Comparison of ENCODE assay signal across 2 cellular contexts in the genomic region with DNA sequence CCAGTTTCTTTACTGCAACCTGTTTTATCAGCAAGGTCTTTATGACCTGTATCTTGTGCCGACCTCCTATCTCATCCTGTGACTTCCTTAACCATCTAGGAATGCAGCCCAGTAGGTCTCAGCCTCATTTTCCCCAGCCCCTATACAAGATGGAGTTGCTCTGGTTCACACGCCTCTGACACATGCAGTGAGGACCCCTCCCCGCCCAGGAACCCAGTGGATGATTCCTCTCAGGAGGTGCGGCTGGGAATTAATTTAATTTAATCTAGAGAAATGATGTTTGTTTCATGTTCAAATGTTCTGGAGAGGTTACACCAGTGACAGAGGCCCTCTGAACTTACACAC.
TF ChIP-seq lines count a peak whose summit lies in the region.

No MANE protein-coding gene starts in this region.

TF ChIP-seq in liver, 16 proteins besides CTCF, POLR2A, EP300 and RAD21:
- TF ChIP-seq HNF4A (conservative IDR thresholded peaks at IDR 0.05): no peak
- no peak for TF ChIP-seq FOXA1 (IDR thresholded peaks at IDR 0.05)
- TF ChIP-seq JUND (IDR thresholded peaks at IDR 0.05): no peak
- TF ChIP-seq NR2F2 (IDR thresholded peaks at IDR 0.05): no peak
- TF ChIP-seq FOXA2 (IDR thresholded peaks at IDR 0.05): no peak
- TF ChIP-seq, protein P1, sequence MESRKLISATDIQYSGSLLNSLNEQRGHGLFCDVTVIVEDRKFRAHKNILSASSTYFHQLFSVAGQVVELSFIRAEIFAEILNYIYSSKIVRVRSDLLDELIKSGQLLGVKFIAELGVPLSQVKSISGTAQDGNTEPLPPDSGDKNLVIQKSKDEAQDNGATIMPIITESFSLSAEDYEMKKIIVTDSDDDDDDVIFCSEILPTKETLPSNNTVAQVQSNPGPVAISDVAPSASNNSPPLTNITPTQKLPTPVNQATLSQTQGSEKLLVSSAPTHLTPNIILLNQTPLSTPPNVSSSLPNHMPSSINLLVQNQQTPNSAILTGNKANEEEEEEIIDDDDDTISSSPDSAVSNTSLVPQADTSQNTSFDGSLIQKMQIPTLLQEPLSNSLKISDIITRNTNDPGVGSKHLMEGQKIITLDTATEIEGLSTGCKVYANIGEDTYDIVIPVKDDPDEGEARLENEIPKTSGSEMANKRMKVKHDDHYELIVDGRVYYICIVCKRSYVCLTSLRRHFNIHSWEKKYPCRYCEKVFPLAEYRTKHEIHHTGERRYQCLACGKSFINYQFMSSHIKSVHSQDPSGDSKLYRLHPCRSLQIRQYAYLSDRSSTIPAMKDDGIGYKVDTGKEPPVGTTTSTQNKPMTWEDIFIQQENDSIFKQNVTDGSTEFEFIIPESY (IDR thresholded peaks at IDR 0.05): no peak
- TF ChIP-seq, protein P2, sequence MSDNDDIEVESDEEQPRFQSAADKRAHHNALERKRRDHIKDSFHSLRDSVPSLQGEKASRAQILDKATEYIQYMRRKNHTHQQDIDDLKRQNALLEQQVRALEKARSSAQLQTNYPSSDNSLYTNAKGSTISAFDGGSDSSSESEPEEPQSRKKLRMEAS (IDR thresholded peaks at IDR 0.05): no peak
- TF ChIP-seq, protein P3, sequence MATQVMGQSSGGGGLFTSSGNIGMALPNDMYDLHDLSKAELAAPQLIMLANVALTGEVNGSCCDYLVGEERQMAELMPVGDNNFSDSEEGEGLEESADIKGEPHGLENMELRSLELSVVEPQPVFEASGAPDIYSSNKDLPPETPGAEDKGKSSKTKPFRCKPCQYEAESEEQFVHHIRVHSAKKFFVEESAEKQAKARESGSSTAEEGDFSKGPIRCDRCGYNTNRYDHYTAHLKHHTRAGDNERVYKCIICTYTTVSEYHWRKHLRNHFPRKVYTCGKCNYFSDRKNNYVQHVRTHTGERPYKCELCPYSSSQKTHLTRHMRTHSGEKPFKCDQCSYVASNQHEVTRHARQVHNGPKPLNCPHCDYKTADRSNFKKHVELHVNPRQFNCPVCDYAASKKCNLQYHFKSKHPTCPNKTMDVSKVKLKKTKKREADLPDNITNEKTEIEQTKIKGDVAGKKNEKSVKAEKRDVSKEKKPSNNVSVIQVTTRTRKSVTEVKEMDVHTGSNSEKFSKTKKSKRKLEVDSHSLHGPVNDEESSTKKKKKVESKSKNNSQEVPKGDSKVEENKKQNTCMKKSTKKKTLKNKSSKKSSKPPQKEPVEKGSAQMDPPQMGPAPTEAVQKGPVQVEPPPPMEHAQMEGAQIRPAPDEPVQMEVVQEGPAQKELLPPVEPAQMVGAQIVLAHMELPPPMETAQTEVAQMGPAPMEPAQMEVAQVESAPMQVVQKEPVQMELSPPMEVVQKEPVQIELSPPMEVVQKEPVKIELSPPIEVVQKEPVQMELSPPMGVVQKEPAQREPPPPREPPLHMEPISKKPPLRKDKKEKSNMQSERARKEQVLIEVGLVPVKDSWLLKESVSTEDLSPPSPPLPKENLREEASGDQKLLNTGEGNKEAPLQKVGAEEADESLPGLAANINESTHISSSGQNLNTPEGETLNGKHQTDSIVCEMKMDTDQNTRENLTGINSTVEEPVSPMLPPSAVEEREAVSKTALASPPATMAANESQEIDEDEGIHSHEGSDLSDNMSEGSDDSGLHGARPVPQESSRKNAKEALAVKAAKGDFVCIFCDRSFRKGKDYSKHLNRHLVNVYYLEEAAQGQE (IDR thresholded peaks at IDR 0.05): no peak
- no peak for TF ChIP-seq YY1 (IDR thresholded peaks at IDR 0.05)
- TF ChIP-seq EGR1 (IDR thresholded peaks at IDR 0.05; ENCODE audit: low read depth in 2 of 2): no peak
- no peak for TF ChIP-seq TAF1 (conservative IDR thresholded peaks at IDR 0.05)
TF ChIP-seq in liver: peak in this region for 0.

TF ChIP-seq in HepG2, 621 proteins besides CTCF, POLR2A, EP300 and RAD21:
- no peak for TF ChIP-seq RFXAP (CRISPR knock-in tag; IDR thresholded peaks at IDR 0.05; ENCODE audit: borderline replicate concordance)
- no peak for TF ChIP-seq ZNF891 (CRISPR knock-in tag; IDR thresholded peaks at IDR 0.05)
- TF ChIP-seq, protein P4, sequence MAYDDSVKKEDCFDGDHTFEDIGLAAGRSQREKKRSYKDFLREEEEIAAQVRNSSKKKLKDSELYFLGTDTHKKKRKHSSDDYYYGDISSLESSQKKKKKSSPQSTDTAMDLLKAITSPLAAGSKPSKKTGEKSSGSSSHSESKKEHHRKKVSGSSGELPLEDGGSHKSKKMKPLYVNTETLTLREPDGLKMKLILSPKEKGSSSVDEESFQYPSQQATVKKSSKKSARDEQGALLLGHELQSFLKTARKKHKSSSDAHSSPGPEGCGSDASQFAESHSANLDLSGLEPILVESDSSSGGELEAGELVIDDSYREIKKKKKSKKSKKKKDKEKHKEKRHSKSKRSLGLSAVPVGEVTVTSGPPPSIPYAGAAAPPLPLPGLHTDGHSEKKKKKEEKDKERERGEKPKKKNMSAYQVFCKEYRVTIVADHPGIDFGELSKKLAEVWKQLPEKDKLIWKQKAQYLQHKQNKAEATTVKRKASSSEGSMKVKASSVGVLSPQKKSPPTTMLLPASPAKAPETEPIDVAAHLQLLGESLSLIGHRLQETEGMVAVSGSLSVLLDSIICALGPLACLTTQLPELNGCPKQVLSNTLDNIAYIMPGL (CRISPR knock-in tag; IDR thresholded peaks at IDR 0.05; ENCODE audit: borderline replicate concordance in 1 of 2, low read depth in 1 of 2): no peak
- TF ChIP-seq, protein P5, sequence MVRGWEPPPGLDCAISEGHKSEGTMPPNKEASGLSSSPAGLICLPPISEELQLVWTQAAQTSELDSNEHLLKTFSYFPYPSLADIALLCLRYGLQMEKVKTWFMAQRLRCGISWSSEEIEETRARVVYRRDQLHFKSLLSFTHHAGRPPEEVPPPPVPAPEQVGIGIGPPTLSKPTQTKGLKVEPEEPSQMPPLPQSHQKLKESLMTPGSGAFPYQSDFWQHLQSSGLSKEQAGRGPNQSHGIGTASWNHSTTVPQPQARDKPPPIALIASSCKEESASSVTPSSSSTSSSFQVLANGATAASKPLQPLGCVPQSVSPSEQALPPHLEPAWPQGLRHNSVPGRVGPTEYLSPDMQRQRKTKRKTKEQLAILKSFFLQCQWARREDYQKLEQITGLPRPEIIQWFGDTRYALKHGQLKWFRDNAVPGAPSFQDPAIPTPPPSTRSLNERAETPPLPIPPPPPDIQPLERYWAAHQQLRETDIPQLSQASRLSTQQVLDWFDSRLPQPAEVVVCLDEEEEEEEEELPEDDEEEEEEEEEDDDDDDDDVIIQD (CRISPR knock-in tag; IDR thresholded peaks at IDR 0.05; ENCODE audit: low read depth): no peak
- TF ChIP-seq, protein P6, sequence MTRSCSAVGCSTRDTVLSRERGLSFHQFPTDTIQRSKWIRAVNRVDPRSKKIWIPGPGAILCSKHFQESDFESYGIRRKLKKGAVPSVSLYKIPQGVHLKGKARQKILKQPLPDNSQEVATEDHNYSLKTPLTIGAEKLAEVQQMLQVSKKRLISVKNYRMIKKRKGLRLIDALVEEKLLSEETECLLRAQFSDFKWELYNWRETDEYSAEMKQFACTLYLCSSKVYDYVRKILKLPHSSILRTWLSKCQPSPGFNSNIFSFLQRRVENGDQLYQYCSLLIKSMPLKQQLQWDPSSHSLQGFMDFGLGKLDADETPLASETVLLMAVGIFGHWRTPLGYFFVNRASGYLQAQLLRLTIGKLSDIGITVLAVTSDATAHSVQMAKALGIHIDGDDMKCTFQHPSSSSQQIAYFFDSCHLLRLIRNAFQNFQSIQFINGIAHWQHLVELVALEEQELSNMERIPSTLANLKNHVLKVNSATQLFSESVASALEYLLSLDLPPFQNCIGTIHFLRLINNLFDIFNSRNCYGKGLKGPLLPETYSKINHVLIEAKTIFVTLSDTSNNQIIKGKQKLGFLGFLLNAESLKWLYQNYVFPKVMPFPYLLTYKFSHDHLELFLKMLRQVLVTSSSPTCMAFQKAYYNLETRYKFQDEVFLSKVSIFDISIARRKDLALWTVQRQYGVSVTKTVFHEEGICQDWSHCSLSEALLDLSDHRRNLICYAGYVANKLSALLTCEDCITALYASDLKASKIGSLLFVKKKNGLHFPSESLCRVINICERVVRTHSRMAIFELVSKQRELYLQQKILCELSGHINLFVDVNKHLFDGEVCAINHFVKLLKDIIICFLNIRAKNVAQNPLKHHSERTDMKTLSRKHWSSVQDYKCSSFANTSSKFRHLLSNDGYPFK (CRISPR knock-in tag; IDR thresholded peaks at IDR 0.05; ENCODE audit: borderline replicate concordance): no peak
- TF ChIP-seq KAT8 (CRISPR knock-in tag; IDR thresholded peaks at IDR 0.05): no peak
- TF ChIP-seq ZNF768 (CRISPR knock-in tag; IDR thresholded peaks at IDR 0.05): no peak
- no peak for TF ChIP-seq ZNF557 (CRISPR knock-in tag; IDR thresholded peaks at IDR 0.05)
- no peak for TF ChIP-seq ZNF484 (CRISPR knock-in tag; IDR thresholded peaks at IDR 0.05; ENCODE audit: borderline replicate concordance, low read depth)
- TF ChIP-seq KDM5B (CRISPR knock-in tag; IDR thresholded peaks at IDR 0.05; ENCODE audit: borderline replicate concordance): no peak
- TF ChIP-seq, protein P7, sequence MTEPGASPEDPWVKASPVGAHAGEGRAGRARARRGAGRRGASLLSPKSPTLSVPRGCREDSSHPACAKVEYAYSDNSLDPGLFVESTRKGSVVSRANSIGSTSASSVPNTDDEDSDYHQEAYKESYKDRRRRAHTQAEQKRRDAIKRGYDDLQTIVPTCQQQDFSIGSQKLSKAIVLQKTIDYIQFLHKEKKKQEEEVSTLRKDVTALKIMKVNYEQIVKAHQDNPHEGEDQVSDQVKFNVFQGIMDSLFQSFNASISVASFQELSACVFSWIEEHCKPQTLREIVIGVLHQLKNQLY (CRISPR knock-in tag; IDR thresholded peaks at IDR 0.05): no peak
- no peak for TF ChIP-seq RFX1 (IDR thresholded peaks at IDR 0.05)
- no peak for TF ChIP-seq ZBTB7B (CRISPR knock-in tag; IDR thresholded peaks at IDR 0.05)
- no peak for TF ChIP-seq SATB2 (CRISPR knock-in tag; IDR thresholded peaks at IDR 0.05)
- no peak for TF ChIP-seq ZNF629 (CRISPR knock-in tag; conservative IDR thresholded peaks at IDR 0.05)
- TF ChIP-seq CBX1 (IDR thresholded peaks at IDR 0.05; ENCODE audit: low read depth): no peak
- no peak for TF ChIP-seq MYC (CRISPR knock-in tag; IDR thresholded peaks at IDR 0.05; ENCODE audit: borderline replicate concordance)
- TF ChIP-seq ZNF331 (CRISPR knock-in tag; IDR thresholded peaks at IDR 0.05): no peak
- TF ChIP-seq ZNF713 (CRISPR knock-in tag; IDR thresholded peaks at IDR 0.05): no peak
- TF ChIP-seq, protein P8, sequence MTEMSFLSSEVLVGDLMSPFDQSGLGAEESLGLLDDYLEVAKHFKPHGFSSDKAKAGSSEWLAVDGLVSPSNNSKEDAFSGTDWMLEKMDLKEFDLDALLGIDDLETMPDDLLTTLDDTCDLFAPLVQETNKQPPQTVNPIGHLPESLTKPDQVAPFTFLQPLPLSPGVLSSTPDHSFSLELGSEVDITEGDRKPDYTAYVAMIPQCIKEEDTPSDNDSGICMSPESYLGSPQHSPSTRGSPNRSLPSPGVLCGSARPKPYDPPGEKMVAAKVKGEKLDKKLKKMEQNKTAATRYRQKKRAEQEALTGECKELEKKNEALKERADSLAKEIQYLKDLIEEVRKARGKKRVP (CRISPR knock-in tag; IDR thresholded peaks at IDR 0.05): no peak
